ENCODE assay signal across 8 cellular contexts in genomic region chr12:121801601-121802484, GRCh38. TPM values are rescaled to one million over a fixed set of nuclear protein-coding genes. Genes with fewer than 3 reads are reported as not detected.
DNase-seq lines count a peak whose midpoint lies in the region; ATAC-seq and TF ChIP-seq lines count a peak whose summit lies in the region.

No MANE protein-coding gene starts in this region.

- H3K36me3 Mint-ChIP-seq in activated CD8-positive, alpha-beta T cell treated with anti-CD3 and anti-CD28 coated beads for 36 hours (ENCODE audit: low read depth) = peaks cover 40% of the 10 kb centered on the region
- H3K36me3 Mint-ChIP-seq in nephron progenitor cell (ENCODE audit: low read depth) = no peaks in the 10 kb centered on the region

- no peak for TF ChIP-seq EP300 in esophagus muscularis mucosa (IDR thresholded peaks at IDR 0.05)

- H3K9me3 ChIP-seq in esophagus muscularis mucosa = no peaks in the 10 kb centered on the region

- CTCF ChIA-PET in activated CD8-positive, alpha-beta T cell treated with anti-CD3 and anti-CD28 coated beads for 36 hours (lab: Charles Lee) = interaction anchor here (1.0 to 15.4 kb wide), 7 partner anchors 5 to 87 kb away, joined by 3 to 698 read pairs (median 10); partner anchors contain the start of genes PSMD9, RHOF and SETD1B

- peaks cover 0 to 4% (median 0%) of the 10 kb centered on the region in 4 donors for H3K36me3 ChIP-seq in esophagus muscularis mucosa

- WGBS in esophagus muscularis mucosa = 2% methylated on average over 18 of the region's 18 CpGs

- H3K4me3 ChIP-seq in GM12865 (ENCODE audit: low read depth, low read length) (peak overlapping the region; percentile 82), esophagus muscularis mucosa (peak overlapping the region; percentile 65 to 94 (median 84))

- intact Hi-C loops in activated CD8-positive, alpha-beta T cell treated with anti-CD3 and anti-CD28 coated beads for 36 hours (cut with micrococcal nuclease) = no loop called here
- intact Hi-C loops in esophagus muscularis mucosa (cut with DNase I) = no loop called here

- no peaks in the 10 kb centered on the region for H3K27me3 Mint-ChIP-seq in activated CD8-positive, alpha-beta T cell treated with anti-CD3 and anti-CD28 coated beads for 36 hours
- H3K27me3 Mint-ChIP-seq in nephron progenitor cell (ENCODE audit: low read depth, poor library complexity) = no peaks in the 10 kb centered on the region

- ATAC-seq in activated CD8-positive, alpha-beta T cell treated with anti-CD3 and anti-CD28 coated beads for 36 hours = no peak
- no peak for ATAC-seq in GM21526 (IDR thresholded peaks at IDR 0.05; ENCODE audit: low FRiP score, unreplicated experiment)
- no peak for ATAC-seq in HG02852 (IDR thresholded peaks at IDR 0.05; ENCODE audit: unreplicated experiment)

- H3K4me3 Mint-ChIP-seq in activated CD8-positive, alpha-beta T cell treated with anti-CD3 and anti-CD28 coated beads for 36 hours = peak overlapping the region; percentile 83
- peak overlapping the region; percentile 91 for H3K4me3 Mint-ChIP-seq in nephron progenitor cell

- no peaks in the 10 kb centered on the region for H3K27me3 ChIP-seq in esophagus muscularis mucosa

- POLR2A ChIA-PET in activated CD8-positive, alpha-beta T cell treated with anti-CD3 and anti-CD28 coated beads for 36 hours (lab: Charles Lee) = interaction anchor here (0.7 to 30.9 kb wide), 12 partner anchors 1 to 1601 kb away, joined by 3 to 683 read pairs (median 4); partner anchors contain the start of genes ORAI1, PSMD9, RHOF and RPLP0

- H3K4me1 ChIP-seq in esophagus muscularis mucosa = peaks cover 43 to 57% (median 47%) of the 10 kb centered on the region in 4 donors

- DNase-seq in GM12865 (ENCODE audit: low read depth) = peak; percentile 71
- DNase-seq in NCI-H2029 treated with DMSO at 0.1 percent for 48 hours (lab: John Stamatoyannopoulos, UW) = peak; percentile 96
- peak; percentile 60 for DNase-seq in activated CD8-positive, alpha-beta T cell treated with anti-CD3 and anti-CD28 coated beads for 36 hours
- DNase-seq in esophagus muscularis mucosa (ENCODE audit: extremely low spot score) = no peak
- no peak for DNase-seq in nephron progenitor cell
- no peak for DNase-seq in iPS-NIHi7 (ENCODE audit: extremely low spot score)

- peak overlapping the region; percentile 97 to 100 (median 100) for H3K27ac ChIP-seq in esophagus muscularis mucosa (replicated peaks in 1 of 4)

- TF ChIP-seq POLR2A in esophagus muscularis mucosa (IDR thresholded peaks at IDR 0.05; ENCODE audit: low read depth) = no peak

- TF ChIP-seq CTCF in GM12865 (IDR thresholded peaks at IDR 0.05; ENCODE audit: insufficient read depth, low read depth, low read length, missing control alignments) (no peak), esophagus muscularis mucosa (IDR thresholded peaks at IDR 0.05) (no peak), nephron progenitor cell (IDR thresholded peaks at IDR 0.05) (no peak)
- no peak for TF ChIP-seq CTCF in activated CD8-positive, alpha-beta T cell treated with anti-CD3 and anti-CD28 coated beads for 36 hours (IDR thresholded peaks at IDR 0.05)

- H3K27ac Mint-ChIP-seq in activated CD8-positive, alpha-beta T cell treated with anti-CD3 and anti-CD28 coated beads for 36 hours = peak overlapping the region; percentile 99
- H3K27ac Mint-ChIP-seq in nephron progenitor cell = peak overlapping the region; percentile 100

- H3K4me1 Mint-ChIP-seq in activated CD8-positive, alpha-beta T cell treated with anti-CD3 and anti-CD28 coated beads for 36 hours (ENCODE audit: low read depth) = peaks cover 26% of the 10 kb centered on the region
- H3K4me1 Mint-ChIP-seq in nephron progenitor cell = peaks cover 54% of the 10 kb centered on the region

- H3K9me3 Mint-ChIP-seq in activated CD8-positive, alpha-beta T cell treated with anti-CD3 and anti-CD28 coated beads for 36 hours = no peaks in the 10 kb centered on the region
- no peaks in the 10 kb centered on the region for H3K9me3 Mint-ChIP-seq in nephron progenitor cell

RNA-seq across cellular contexts. Expression of gene SETD1B, which starts 2.0 kb away (rescaled TPM):
- total RNA-seq in activated CD8-positive, alpha-beta T cell treated with anti-CD3 and anti-CD28 coated beads for 36 hours = 10 to 100 TPM; 13.3 TPM
- total RNA-seq in esophagus muscularis mucosa = 10 to 100 TPM in 3 of 4 donors, 1 to 10 TPM in 1; 9.4 to 27.1 (median 19.9) TPM

RNA-seq across cellular contexts. Expression of gene RHOF, which starts 8.4 kb away (rescaled TPM):
- total RNA-seq in activated CD8-positive, alpha-beta T cell treated with anti-CD3 and anti-CD28 coated beads for 36 hours = 100 to 1,000 TPM; 108 to 116 TPM
- 10 to 100 TPM in 3 of 4 donors, 1 to 10 TPM in 1; 7.0 to 23.2 (median 15.9) TPM for total RNA-seq in esophagus muscularis mucosa

RNA-seq across cellular contexts. Expression of gene HPD, which starts 56.8 kb away (rescaled TPM):
- not detected for total RNA-seq in activated CD8-positive, alpha-beta T cell treated with anti-CD3 and anti-CD28 coated beads for 36 hours
- 1 to 10 TPM in 2 of 4 donors, under 1 TPM in 2; 0.65 to 3.3 (median 1.3) TPM for total RNA-seq in esophagus muscularis mucosa

Comparison
In these comparisons a context has a peak if more than half of its experiments do, and no peak if none do; other contexts are left out.
1. DNase-seq: peak in GM12865 (single experiment), NCI-H2029 treated with DMSO at 0.1 percent for 48 hours (single experiment) and activated CD8-positive, alpha-beta T cell treated with anti-CD3 and anti-CD28 coated beads for 36 hours (single experiment); none in esophagus muscularis mucosa (single experiment), nephron progenitor cell (single experiment) and iPS-NIHi7 (single experiment).
2. RNA of gene RHOF, which starts 8.4 kb away (total RNA-seq): 108 to 116 TPM in activated CD8-positive, alpha-beta T cell treated with anti-CD3 and anti-CD28 coated beads for 36 hours; 7.0 to 23.2 TPM in esophagus muscularis mucosa; every median in the first group is over 4 times any median in the second.